In genomic region chr11:130312046-130312445, GRCh38 we compare ENCODE assay signal across 12 cellular contexts. TPM values are rescaled to one million over a fixed set of nuclear protein-coding genes. Genes with fewer than 3 reads are reported as not detected.
DNase-seq lines count a peak whose midpoint lies in the region; FAIRE-seq and TF ChIP-seq lines count a peak whose summit lies in the region.
"Had no signal": no experiment of that assay in that cellular context is flagged by ENCODE, and none has a peak within 500 bp of the region (broad histone marks: within the 10 kb centered on the region; RNA-seq: fewer than 3 reads in every experiment).

No MANE protein-coding gene starts in this region.

- peak; percentile 83 for FAIRE-seq in RCC 7860 (lab: Jason Lieb, UNC)

- TF ChIP-seq POLR2A in testis (IDR thresholded peaks at IDR 0.05): no peak

- peak overlapping the region; percentile 81; the same call in 1 of the 2 replicates for H3K4me3 ChIP-seq in ACC112 (ENCODE audit: low read depth, low read length)
- H3K4me3 ChIP-seq in hepatocyte: no peak overlapping the region
- H3K4me3 ChIP-seq in testis: no peak overlapping the region

- no peaks in the 10 kb centered on the region for H3K9me3 ChIP-seq in hepatocyte (ENCODE audit: low read depth)
- no peaks in the 10 kb centered on the region for H3K9me3 ChIP-seq in testis
- H3K9me3 ChIP-seq: sigmoid colon had no signal

- H3K9me3 Mint-ChIP-seq in Calu3 (ENCODE audit: low read depth, unreplicated experiment): no peaks in the 10 kb centered on the region

- H3K27me3 ChIP-seq in ACC112 (ENCODE audit: insufficient read depth, low read length): no peaks in the 10 kb centered on the region
- no peaks in the 10 kb centered on the region for H3K27me3 ChIP-seq in hepatocyte
- H3K27me3 ChIP-seq in testis: no peaks in the 10 kb centered on the region
- H3K27me3 ChIP-seq: sigmoid colon had no signal

- no peaks in the 10 kb centered on the region for H3K9me2 ChIP-seq in hepatocyte (replicated peaks; ENCODE audit: insufficient read depth)

- DNase-seq in Calu3: no peak
- DNase-seq in RCC 7860 (ENCODE audit: low spot score): no peak
- DNase-seq in hepatocyte (ENCODE audit: low spot score): no peak
- DNase-seq in CD1c-positive myeloid dendritic cell (ENCODE audit: extremely low spot score): no peak
- no peak for DNase-seq in testis
- DNase-seq in SW 1271 (lab: John Stamatoyannopoulos, UW): no peak
- DNase-seq in NAMALWA (ENCODE audit: low spot score): no peak
- DNase-seq: activated CD8-positive, alpha-beta memory T cell treated with anti-CD3 and anti-CD28 coated beads for 24 hours; amniotic stem cell; sigmoid colon had no signal

- H3K4me2 ChIP-seq in hepatocyte: peak overlapping the region; percentile 91

- no peaks in the 10 kb centered on the region for H3K27me3 Mint-ChIP-seq in Calu3 (ENCODE audit: unreplicated experiment)

- intact Hi-C loops in Calu3 (cut with micrococcal nuclease; ENCODE audit: unreplicated experiment) (loop anchor here (10.0 kb wide), 1 partner anchor 73 kb away; no protein-coding TSS in a partner anchor), testis (cut with DNase I; ENCODE audit: low total_unique reads) (no loop called here)

- CTCF ChIA-PET in Calu3 (lab: Charles Lee): no interaction called here

- no TSS peak for BruUV-seq in Calu3 (replicated peaks; lab: Mats Ljungman, UMichigan)

- H4K20me1 ChIP-seq in hepatocyte (ENCODE audit: insufficient read depth, poor library complexity, severe bottlenecking): peaks cover 37% of the 10 kb centered on the region

- H3K27ac ChIP-seq in ACC112 (ENCODE audit: low read depth, low read length) (no peak overlapping the region), hepatocyte (no peak overlapping the region), testis (no peak overlapping the region)
- H3K27ac ChIP-seq: C4-2B had no signal

- peaks cover 46% of the 10 kb centered on the region for H3K79me2 ChIP-seq in ACC112 (ENCODE audit: control insufficient read depth, insufficient read depth, low read length, unreplicated experiment)
- peaks cover 66% of the 10 kb centered on the region for H3K79me2 ChIP-seq in hepatocyte

- H3K4me1 Mint-ChIP-seq in Calu3 (ENCODE audit: low read depth, unreplicated experiment): peaks cover 28% of the 10 kb centered on the region

- no peak overlapping the region for H2AFZ ChIP-seq in ACC112 (ENCODE audit: low read length, unreplicated experiment)
- H2AFZ ChIP-seq in hepatocyte: no peak overlapping the region

- H3K36me3 ChIP-seq in ACC112 (ENCODE audit: insufficient read depth, low read length) (no peaks in the 10 kb centered on the region), hepatocyte (replicated peaks; ENCODE audit: insufficient read depth, low read depth) (no peaks in the 10 kb centered on the region), testis (ENCODE audit: low read depth, missing control alignments) (no peaks in the 10 kb centered on the region)
- H3K36me3 ChIP-seq: sigmoid colon had no signal

- H3K27ac Mint-ChIP-seq in Calu3 (ENCODE audit: unreplicated experiment): no peak overlapping the region

- H3K36me3 Mint-ChIP-seq in Calu3 (ENCODE audit: insufficient read depth, unreplicated experiment): peaks cover 29% of the 10 kb centered on the region

- peaks cover 18% of the 10 kb centered on the region for H3K4me1 ChIP-seq in ACC112 (ENCODE audit: control insufficient read depth, insufficient read depth, low read length, unreplicated experiment)
- peaks cover 22% of the 10 kb centered on the region for H3K4me1 ChIP-seq in hepatocyte (ENCODE audit: insufficient read depth)
- H3K4me1 ChIP-seq in testis: peaks cover 33% of the 10 kb centered on the region

- no peak for TF ChIP-seq CTCF in Calu3 (IDR thresholded peaks at IDR 0.05; ENCODE audit: unreplicated experiment)
- TF ChIP-seq CTCF in hepatocyte (IDR thresholded peaks at IDR 0.05; ENCODE audit: poor library complexity): no peak
- TF ChIP-seq CTCF in testis (IDR thresholded peaks at IDR 0.05): no peak

- H3K4me3 Mint-ChIP-seq in Calu3 (ENCODE audit: low read depth, unreplicated experiment): peak overlapping the region; percentile 76

RNA-seq across cellular contexts. Expression of gene ZBTB44, which starts 2.7 kb away (rescaled TPM):
- total RNA-seq in Calu3 (2022) (23.6 and 29.7 TPM in 2 replicates), hepatocyte (43.0 and 53.8 TPM in 2 replicates), testis (100 to 1,000 TPM; 125 to 158 TPM)
- polyA plus RNA-seq in hepatocyte (7.3 and 7.8 TPM in 2 replicates), testis (ENCODE audit: insufficient read depth, low read depth, low replicate concordance) (103 TPM)
